In the genomic region with DNA sequence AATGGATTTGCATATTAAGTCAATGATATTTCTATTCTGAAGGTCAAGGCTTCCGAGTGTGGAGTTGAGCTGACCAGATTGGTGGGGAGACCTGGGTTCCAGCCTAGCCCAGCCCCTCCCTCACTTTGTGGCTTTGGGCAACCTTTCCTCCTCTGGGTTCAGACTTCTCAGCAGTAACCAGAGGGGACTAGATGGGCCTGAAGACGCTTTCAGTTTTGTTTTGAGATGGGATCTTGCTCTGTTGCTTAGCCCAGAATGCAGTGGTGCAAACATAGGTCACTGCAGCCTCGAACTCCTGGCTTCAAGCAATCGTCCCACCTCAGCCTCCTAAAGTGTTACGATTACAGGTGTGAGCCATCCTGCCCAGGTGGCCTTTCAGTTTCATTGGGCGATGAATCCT, we compare ENCODE assay signal across 13 cellular contexts.
"Had no signal": no experiment of that assay in that cellular context is flagged by ENCODE, and none has a peak within 500 bp of the region (broad histone marks: within the 10 kb centered on the region; RNA-seq: fewer than 3 reads in every experiment).

No MANE protein-coding gene starts in this region.

- H3K9me3 ChIP-seq: upper lobe of left lung had no signal

- H3K4me3 ChIP-seq: upper lobe of left lung had no signal

- H3K27ac Mint-ChIP-seq: activated naive CD8-positive, alpha-beta T cell treated with anti-CD3 and anti-CD28 coated beads, Interleukin-2, amount 50 U/mL, for 24 hours; nephron progenitor cell; stimulated activated naive CD8-positive, alpha-beta T cell treated with anti-CD3 and anti-CD28 coated beads, Interleukin-15, Interleukin-2, amounts not matched to agents 100 ng/mL and 50 ng/mL, for 24 hours had no signal

- FAIRE-seq: astrocyte, endothelial cell of umbilical vein had no signal

- DNase-seq: activated CD4-positive, CD25-positive, alpha-beta regulatory T cell; activated naive CD4-positive, alpha-beta T cell; activated naive CD8-positive, alpha-beta T cell treated with anti-CD3 and anti-CD28 coated beads, Interleukin-2, amount 50 U/mL, for 24 hours; activated T-cell treated with anti-CD3 and anti-CD28 coated beads, Interleukin-2, amount 50 U/mL, for 48 hours; foreskin keratinocyte; left colon; nephron progenitor cell; stimulated activated CD4-positive, alpha-beta T cell treated with anti-CD3 and anti-CD28 coated beads, Interleukin-2, amount 100 ng/mL, for 24 hours; upper lobe of left lung had no signal

- H3K36me3 ChIP-seq: upper lobe of left lung had no signal

- H3K4me1 ChIP-seq: foreskin keratinocyte had no signal

- H3K27ac ChIP-seq: foreskin keratinocyte, upper lobe of left lung had no signal

- H3K4me3 Mint-ChIP-seq: activated naive CD8-positive, alpha-beta T cell treated with anti-CD3 and anti-CD28 coated beads, Interleukin-2, amount 50 U/mL, for 24 hours; nephron progenitor cell; stimulated activated naive CD8-positive, alpha-beta T cell treated with anti-CD3 and anti-CD28 coated beads, Interleukin-15, Interleukin-2, amounts not matched to agents 100 ng/mL and 50 ng/mL, for 24 hours had no signal

- ATAC-seq: activated naive CD8-positive, alpha-beta T cell treated with anti-CD3 and anti-CD28 coated beads, Interleukin-2, amount 50 U/mL, for 24 hours; foreskin keratinocyte; sciatic nerve had no signal

- H3K9me3 Mint-ChIP-seq: activated naive CD8-positive, alpha-beta T cell treated with anti-CD3 and anti-CD28 coated beads, Interleukin-2, amount 50 U/mL, for 24 hours; nephron progenitor cell; stimulated activated naive CD8-positive, alpha-beta T cell treated with anti-CD3 and anti-CD28 coated beads, Interleukin-15, Interleukin-2, amounts not matched to agents 100 ng/mL and 50 ng/mL, for 24 hours had no signal
